ENCODE assay signal across 9 cellular contexts in the genomic region with DNA sequence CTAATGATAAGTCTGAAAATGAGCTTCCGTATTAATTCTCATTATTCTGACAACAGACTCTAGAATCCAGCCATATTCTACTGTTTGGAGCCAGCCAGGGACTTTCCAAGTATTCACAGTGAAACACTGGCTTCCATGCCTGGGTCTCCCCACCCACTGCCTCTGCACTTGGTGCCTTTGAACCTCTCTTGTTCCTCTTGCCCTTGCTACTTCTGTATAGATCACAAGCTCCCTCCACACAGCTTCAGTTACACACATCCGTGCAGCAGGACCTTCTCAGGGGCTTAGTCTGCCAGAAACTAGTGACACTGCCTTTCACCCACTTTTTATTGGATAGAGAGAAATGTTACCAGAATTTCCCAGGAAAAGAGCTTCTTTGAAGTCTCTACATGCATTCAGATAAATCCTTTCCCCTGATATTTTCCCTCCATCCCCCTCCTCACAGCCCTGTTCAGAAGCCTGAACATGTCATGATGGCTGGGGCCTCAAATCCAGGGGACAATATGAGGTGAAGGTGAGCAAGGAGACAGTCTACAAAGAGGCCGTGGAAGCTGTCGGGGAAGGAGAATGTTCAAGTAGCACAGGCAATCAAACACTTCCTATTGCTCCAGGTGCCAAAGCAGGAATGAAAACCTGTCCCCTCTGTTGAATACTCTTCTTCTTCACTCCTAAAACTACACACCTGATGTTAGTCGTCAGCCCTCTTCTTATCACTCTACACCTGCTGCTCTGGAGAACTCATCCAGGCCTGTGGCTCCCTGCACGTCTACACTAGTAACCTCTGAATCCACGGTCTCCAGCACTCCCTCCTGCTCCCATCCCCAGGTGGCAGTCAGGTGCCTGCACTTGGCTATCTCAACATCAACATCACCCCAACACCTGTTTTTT. TPM values are rescaled to one million over a fixed set of nuclear protein-coding genes. Genes with fewer than 3 reads are reported as not detected.
DNase-seq lines count a peak whose midpoint lies in the region; ATAC-seq and TF ChIP-seq lines count a peak whose summit lies in the region.
"Had no signal": no experiment of that assay in that cellular context is flagged by ENCODE, and none has a peak within 500 bp of the region (broad histone marks: within the 10 kb centered on the region; RNA-seq: fewer than 3 reads in every experiment).

No MANE protein-coding gene starts in this region.

- H3K36me3 Mint-ChIP-seq in activated T-cell treated with anti-CD3 and anti-CD28 coated beads, Interleukin-2, amount 50 U/mL, for 4 hours (ENCODE audit: insufficient read depth) = no peaks in the 10 kb centered on the region
- peaks cover 11% of the 10 kb centered on the region for H3K36me3 Mint-ChIP-seq in activated B cell treated with CpG ODN at 0.5 μM for 24 hours (ENCODE audit: low read depth)

- CTCF ChIA-PET in activated B cell treated with CpG ODN at 0.5 μM for 24 hours (lab: Charles Lee) = interaction anchor here (0.9 to 3.3 kb wide), 8 partner anchors 11 to 54 kb away, joined by 3 to 19 read pairs (median 5); a partner anchor contains a TSS

- H3K27ac Mint-ChIP-seq in activated B cell treated with CpG ODN at 0.5 μM for 24 hours = peak overlapping the region; percentile 100

- no peak overlapping the region for H3K4me3 ChIP-seq in vagina

- intact Hi-C loops in activated B cell treated with CpG ODN at 0.5 μM for 24 hours (cut with micrococcal nuclease) = loop anchor here (1.0 to 2.0 kb wide), 2 partner anchors 15 to 33 kb away; no protein-coding TSS in a partner anchor
- intact Hi-C loops in vagina (cut with DNase I) = no loop called here

- H3K27me3 ChIP-seq in vagina = no peaks in the 10 kb centered on the region

- H3K4me1 Mint-ChIP-seq in activated T-cell treated with anti-CD3 and anti-CD28 coated beads, Interleukin-2, amount 50 U/mL, for 4 hours (ENCODE audit: low read depth) = peaks cover 16% of the 10 kb centered on the region
- H3K4me1 Mint-ChIP-seq in activated B cell treated with CpG ODN at 0.5 μM for 24 hours = peaks cover 81% of the 10 kb centered on the region

- DNase-seq in activated T-cell treated with anti-CD3 and anti-CD28 coated beads, Interleukin-2, amount 50 U/mL, for 4 hours = no peak
- DNase-seq in activated T-cell treated with anti-CD3 and anti-CD28 coated beads, Interleukin-2, amount 50 U/mL, for 1 hour = no peak
- DNase-seq in activated B cell treated with CpG ODN at 0.5 μM for 24 hours (peak; percentile 56), left kidney (ENCODE audit: low read depth, low spot score) (peak; percentile 48), vagina (ENCODE audit: extremely low spot score in 2 of 2) (no peak), iPS-NIHi7 (ENCODE audit: extremely low spot score) (no peak), DMS53 (lab: John Stamatoyannopoulos, UW) (no peak)

- no peak overlapping the region for H3K4me3 Mint-ChIP-seq in activated T-cell treated with anti-CD3 and anti-CD28 coated beads, Interleukin-2, amount 50 U/mL, for 4 hours
- peak overlapping the region; percentile 77 for H3K4me3 Mint-ChIP-seq in activated B cell treated with CpG ODN at 0.5 μM for 24 hours

- peak overlapping the region; percentile 50 for H3K27ac ChIP-seq in vagina
- H3K27ac ChIP-seq: neutrophil had no signal

- H3K9me3 Mint-ChIP-seq in activated T-cell treated with anti-CD3 and anti-CD28 coated beads, Interleukin-2, amount 50 U/mL, for 4 hours = peaks cover 3% of the 10 kb centered on the region
- peaks cover 14% of the 10 kb centered on the region for H3K9me3 Mint-ChIP-seq in activated B cell treated with CpG ODN at 0.5 μM for 24 hours

- peaks cover 9% of the 10 kb centered on the region for H3K27me3 Mint-ChIP-seq in activated T-cell treated with anti-CD3 and anti-CD28 coated beads, Interleukin-2, amount 50 U/mL, for 4 hours (ENCODE audit: low read depth)
- H3K27me3 Mint-ChIP-seq in activated B cell treated with CpG ODN at 0.5 μM for 24 hours = no peaks in the 10 kb centered on the region

- H3K9me3 ChIP-seq in vagina = no peaks in the 10 kb centered on the region
- H3K9me3 ChIP-seq: neutrophil had no signal

- POLR2A ChIA-PET in activated B cell treated with CpG ODN at 0.5 μM for 24 hours (lab: Charles Lee) = interaction anchor here (0.6 to 28.8 kb wide), 23 partner anchors 7 to 185 kb away, joined by 3 to 2264 read pairs (median 6); a partner anchor contains a TSS

- no peaks in the 10 kb centered on the region for H3K36me3 ChIP-seq in vagina
- H3K36me3 ChIP-seq: neutrophil had no signal

- peak in 1 of 2 donors; percentile 13 for TF ChIP-seq POLR2A in vagina (IDR thresholded peaks at IDR 0.05)

- ATAC-seq in activated T-cell treated with anti-CD3 and anti-CD28 coated beads, Interleukin-2, amount 50 U/mL, for 4 hours = peak; percentile 56 to 81
- ATAC-seq in HG02973 (IDR thresholded peaks at IDR 0.05; ENCODE audit: unreplicated experiment) = peak; percentile 66
- ATAC-seq in activated B cell treated with CpG ODN at 0.5 μM for 24 hours (ENCODE audit: low read depth) = peak; percentile 77

- TF ChIP-seq CTCF in activated B cell treated with CpG ODN at 0.5 μM for 24 hours (IDR thresholded peaks at IDR 0.05) (no peak), vagina (IDR thresholded peaks at IDR 0.05) (no peak)

- no peaks in the 10 kb centered on the region for H3K4me1 ChIP-seq in vagina

RNA-seq across cellular contexts. Expression of a gene that starts 20.1 kb away (rescaled TPM):
- total RNA-seq in activated T-cell treated with anti-CD3 and anti-CD28 coated beads, Interleukin-2, amount 50 U/mL, for 4 hours = 1 to 10 TPM; 2.0 to 2.1 (median 2.1) TPM
- total RNA-seq in activated B cell treated with CpG ODN at 0.5 μM for 24 hours (153 and 167 TPM in 2 replicates), vagina (30.2 TPM)

RNA-seq across cellular contexts. Expression of a gene that starts 43.9 kb away (rescaled TPM):
- total RNA-seq in activated T-cell treated with anti-CD3 and anti-CD28 coated beads, Interleukin-2, amount 50 U/mL, for 4 hours = 10 to 100 TPM; 18.0 to 31.5 (median 19.8) TPM
- total RNA-seq in activated B cell treated with CpG ODN at 0.5 μM for 24 hours = 718 and 730 TPM in 2 replicates
- 82.3 TPM for total RNA-seq in vagina

RNA-seq across cellular contexts. Expression of a gene that starts 46.2 kb away (rescaled TPM):
- total RNA-seq in activated T-cell treated with anti-CD3 and anti-CD28 coated beads, Interleukin-2, amount 50 U/mL, for 4 hours = 1 to 10 TPM; 6.0 to 9.8 (median 6.3) TPM
- total RNA-seq in activated B cell treated with CpG ODN at 0.5 μM for 24 hours (853 and 854 TPM in 2 replicates), vagina (94.8 TPM)

Comparison
In these comparisons a context has a peak if more than half of its experiments do, and no peak if none do; other contexts are left out.
1. DNase-seq: peak in activated B cell treated with CpG ODN at 0.5 μM for 24 hours (single experiment) and left kidney (single experiment); none in activated T-cell treated with anti-CD3 and anti-CD28 coated beads, Interleukin-2, amount 50 U/mL, for 4 hours (single experiment), activated T-cell treated with anti-CD3 and anti-CD28 coated beads, Interleukin-2, amount 50 U/mL, for 1 hour (single experiment), vagina (0 of 2), iPS-NIHi7 (single experiment) and DMS53 (single experiment).
2. Peak in every context shown above with its lines, with median percentiles within 50 percentile points of each other: ATAC-seq.